In genomic region chr4:29596228-29596627, GRCh38 we compare ENCODE assay signal across 9 cellular contexts.
"Had no signal": no experiment of that assay in that cellular context is flagged by ENCODE, and none has a peak within 500 bp of the region (broad histone marks: within the 10 kb centered on the region; RNA-seq: fewer than 3 reads in every experiment).

No MANE protein-coding gene starts in this region.

- H3K4me1 ChIP-seq: HAP-1 had no signal

- H3K9me3 ChIP-seq: HAP-1 had no signal

- H3K4me2 ChIP-seq: GM23338 had no signal

- H3K9ac ChIP-seq: GM23248 had no signal

- DNase-seq: GM23248, GOT3, H7, H9, HCEC 1CT, HFFc6 had no signal

- H3K36me3 ChIP-seq: HAP-1 had no signal

- ATAC-seq: GM23338, HCT116 had no signal

- H3K4me3 ChIP-seq: GM23248, GM23338, HAP-1 had no signal

- H2AFZ ChIP-seq: GM23248, GM23338 had no signal

- H3K27ac ChIP-seq: GM23248 had no signal
